Comparison of ENCODE assay signal across 14 cellular contexts in the genomic region with DNA sequence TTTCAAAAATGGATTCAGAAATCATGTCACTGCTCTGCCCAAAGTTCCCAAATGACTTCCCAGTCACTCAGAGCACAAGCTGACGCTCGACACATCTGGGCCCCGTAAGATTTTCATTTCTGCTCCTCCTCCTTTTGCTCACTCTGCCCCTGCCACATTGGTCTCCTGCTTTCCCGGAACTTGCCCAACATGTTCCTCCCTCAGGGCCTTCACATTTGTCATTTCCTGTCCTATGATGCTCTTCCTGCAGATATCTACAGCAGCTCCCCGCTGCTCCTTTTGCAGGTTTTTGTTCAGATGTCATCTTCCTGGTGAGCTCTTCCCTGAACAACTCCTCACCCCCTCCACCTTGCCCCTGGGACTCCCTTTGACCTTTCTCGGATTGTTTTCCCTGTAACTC. TPM values are rescaled to one million over a fixed set of nuclear protein-coding genes. Genes with fewer than 3 reads are reported as not detected.
DNase-seq lines count a peak whose midpoint lies in the region; ATAC-seq lines count a peak whose summit lies in the region.
"Had no signal": no experiment of that assay in that cellular context is flagged by ENCODE, and none has a peak within 500 bp of the region (broad histone marks: within the 10 kb centered on the region; RNA-seq: fewer than 3 reads in every experiment).

No MANE protein-coding gene starts in this region.

- DNase-seq in AML-193 (lab: John Stamatoyannopoulos, UW) (peak; percentile 95 to 96), NCI-H226 (peak; percentile 16), dermis microvascular lymphatic vessel endothelial cell (ENCODE audit: low read depth in 2 of 2) (peak; percentile 51 to 70), NCI-H1092 treated with DMSO at 0.1 percent for 48 hours (lab: John Stamatoyannopoulos, UW) (no peak), cortex of kidney (lab: John Stamatoyannopoulos, UW) (no peak)
- no peak for DNase-seq in T-helper 2 cell treated with Interferon-gamma antibody and Interleukin-4, amounts not matched to agents 5 μg/mL and 100 μg/mL, for 36 hours (ENCODE audit: low spot score)
- DNase-seq: activated CD8-positive, alpha-beta memory T cell treated with anti-CD3 and anti-CD28 coated beads, Interleukin-2, amount 50 U/mL, for 4 hours; H9 had no signal

- H3K4me1 ChIP-seq in mesodermal cell (ENCODE audit: control insufficient read depth, insufficient read depth, low read length, poor library complexity, severe bottlenecking): peaks cover 18% of the 10 kb centered on the region
- H3K4me1 ChIP-seq: body of pancreas had no signal

- H3K4me3 Mint-ChIP-seq in T-helper 2 cell treated with Interferon-gamma antibody and Interleukin-4, amounts not matched to agents 5 μg/mL and 100 μg/mL, for 36 hours: no peak overlapping the region
- H3K4me3 Mint-ChIP-seq in stimulated activated memory B cell treated with anti-CD40 and anti-IgM and Interleukin-4, amounts not matched to agents 10 μg/mL and 1 μg/mL and 100 μg/mL, for 72 hours: no peak overlapping the region
- H3K4me3 Mint-ChIP-seq: H9, mesothelial cell of epicardium, T-cell had no signal

- H3K4me3 ChIP-seq in mesodermal cell (ENCODE audit: extremely low read depth, insufficient read depth, low read length, poor library complexity, severe bottlenecking): no peak overlapping the region
- H3K4me3 ChIP-seq: BLaER1, body of pancreas had no signal

- H3K36me3 Mint-ChIP-seq in T-helper 2 cell treated with Interferon-gamma antibody and Interleukin-4, amounts not matched to agents 5 μg/mL and 100 μg/mL, for 36 hours (ENCODE audit: low read depth): no peaks in the 10 kb centered on the region
- no peaks in the 10 kb centered on the region for H3K36me3 Mint-ChIP-seq in stimulated activated memory B cell treated with anti-CD40 and anti-IgM and Interleukin-4, amounts not matched to agents 10 μg/mL and 1 μg/mL and 100 μg/mL, for 72 hours
- H3K36me3 Mint-ChIP-seq: mesothelial cell of epicardium, T-cell had no signal

- no peak overlapping the region for H3K27ac Mint-ChIP-seq in T-helper 2 cell treated with Interferon-gamma antibody and Interleukin-4, amounts not matched to agents 5 μg/mL and 100 μg/mL, for 36 hours
- H3K27ac Mint-ChIP-seq in stimulated activated memory B cell treated with anti-CD40 and anti-IgM and Interleukin-4, amounts not matched to agents 10 μg/mL and 1 μg/mL and 100 μg/mL, for 72 hours: no peak overlapping the region
- H3K27ac Mint-ChIP-seq: H9, mesothelial cell of epicardium, T-cell had no signal

- peaks cover 12% of the 10 kb centered on the region for H3K4me1 Mint-ChIP-seq in T-helper 2 cell treated with Interferon-gamma antibody and Interleukin-4, amounts not matched to agents 5 μg/mL and 100 μg/mL, for 36 hours (ENCODE audit: low read depth)
- H3K4me1 Mint-ChIP-seq in stimulated activated memory B cell treated with anti-CD40 and anti-IgM and Interleukin-4, amounts not matched to agents 10 μg/mL and 1 μg/mL and 100 μg/mL, for 72 hours: peaks cover 13% of the 10 kb centered on the region
- H3K4me1 Mint-ChIP-seq: mesothelial cell of epicardium had no signal

- H3K27ac ChIP-seq in mesodermal cell (ENCODE audit: low read depth, low read length, severe bottlenecking): peak overlapping the region; percentile 33
- H3K27ac ChIP-seq: BLaER1 had no signal

- 89 to 91% methylated on average over 6 of the region's 6 CpGs for WGBS in mesodermal cell (ENCODE audit: insufficient coverage in 2 of 2), 2 experiments

- H3K9me3 ChIP-seq in mesodermal cell (ENCODE audit: control insufficient read depth, low read length): peaks cover 3% of the 10 kb centered on the region
- H3K9me3 ChIP-seq: BLaER1, body of pancreas had no signal

- ATAC-seq in stimulated activated memory B cell treated with anti-CD40 and anti-IgM and Interleukin-4, amounts not matched to agents 10 μg/mL and 1 μg/mL and 100 μg/mL, for 72 hours: no peak
- ATAC-seq: body of pancreas, T-cell had no signal

- peaks cover 4% of the 10 kb centered on the region for H3K9me3 Mint-ChIP-seq in T-helper 2 cell treated with Interferon-gamma antibody and Interleukin-4, amounts not matched to agents 5 μg/mL and 100 μg/mL, for 36 hours
- no peaks in the 10 kb centered on the region for H3K9me3 Mint-ChIP-seq in stimulated activated memory B cell treated with anti-CD40 and anti-IgM and Interleukin-4, amounts not matched to agents 10 μg/mL and 1 μg/mL and 100 μg/mL, for 72 hours
- H3K9me3 Mint-ChIP-seq: mesothelial cell of epicardium, T-cell had no signal

- H3K27me3 Mint-ChIP-seq in T-helper 2 cell treated with Interferon-gamma antibody and Interleukin-4, amounts not matched to agents 5 μg/mL and 100 μg/mL, for 36 hours (ENCODE audit: low read depth): no peaks in the 10 kb centered on the region
- no peaks in the 10 kb centered on the region for H3K27me3 Mint-ChIP-seq in stimulated activated memory B cell treated with anti-CD40 and anti-IgM and Interleukin-4, amounts not matched to agents 10 μg/mL and 1 μg/mL and 100 μg/mL, for 72 hours
- H3K27me3 Mint-ChIP-seq: T-cell had no signal

- no peaks in the 10 kb centered on the region for H3K36me3 ChIP-seq in mesodermal cell (ENCODE audit: control insufficient read depth, insufficient read depth, low read length)
- H3K36me3 ChIP-seq: BLaER1 had no signal

RNA-seq across cellular contexts. Expression of a gene that starts 58.5 kb away (rescaled TPM):
- 50.2 and 53.4 TPM in 2 replicates for total RNA-seq in dermis microvascular lymphatic vessel endothelial cell
- 161 TPM for polyA plus RNA-seq in mesodermal cell (2013, experiment 1 of 2)
- polyA plus RNA-seq in mesodermal cell (2013, experiment 2 of 2): 175 TPM

Comparison
In these comparisons a context has a peak if more than half of its experiments do, and no peak if none do; other contexts are left out.
1. DNase-seq: peak in AML-193 (2 of 2), NCI-H226 (single experiment) and dermis microvascular lymphatic vessel endothelial cell (2 of 2); none in NCI-H1092 treated with DMSO at 0.1 percent for 48 hours (single experiment), T-helper 2 cell treated with Interferon-gamma antibody and Interleukin-4, amounts not matched to agents 5 μg/mL and 100 μg/mL, for 36 hours (single experiment) and cortex of kidney (single experiment).